Comparison of ENCODE assay signal across 8 cellular contexts in genomic region chr10:110497438-110498086, GRCh38.
DNase-seq lines count a peak whose midpoint lies in the region; ATAC-seq and TF ChIP-seq lines count a peak whose summit lies in the region.

DUSP5 (plus strand) TSS chr10:110497907; CDS start chr10:110498122, 215 bp downstream.

- DNase-seq in EH (ENCODE audit: low read depth) (peak; percentile 95), fibroblast of pulmonary artery (ENCODE audit: low read depth) (peak; percentile 96)
- DNase-seq in activated effector memory CD4-positive, alpha-beta T cell treated with Interleukin-2 at 50 U/mL for 16 hours: peak; percentile 96
- peak; percentile 95 for DNase-seq in stimulated activated naive CD8-positive, alpha-beta T cell treated with anti-CD3 and anti-CD28 coated beads, Interleukin-15, Interleukin-2, amounts not matched to agents 100 U/mL and 50 U/mL, for 24 hours

- H3K9me3 Mint-ChIP-seq in nephron: no peaks in the 10 kb centered on the region

- peaks cover 51% of the 10 kb centered on the region for H3K27me3 Mint-ChIP-seq in nephron (ENCODE audit: low read depth)

- peak within 1 kb of the TSS; percentile 75 for H3K9ac ChIP-seq in KMS-11

- peaks cover 54% of the 10 kb centered on the region for H3K4me1 Mint-ChIP-seq in nephron

- peaks cover 38% of the 10 kb centered on the region for H3K4me1 ChIP-seq in KMS-11 (ENCODE audit: low read depth, poor library complexity, severe bottlenecking)

- peaks cover 63% of the 10 kb centered on the region for H3K79me2 ChIP-seq in KMS-11 (ENCODE audit: insufficient read depth, low read depth)

- TF ChIP-seq CTCF in KMS-11 (conservative IDR thresholded peaks at IDR 0.05; ENCODE audit: low read depth, low read length) (no peak), fibroblast of pulmonary artery (IDR thresholded peaks at IDR 0.05; ENCODE audit: low read length, missing control alignments) (no peak), nephron (IDR thresholded peaks at IDR 0.05; ENCODE audit: unreplicated experiment in 3 of 3) (no peak)

- H3K27ac ChIP-seq in KMS-11: peak within 1 kb of the TSS; percentile 63

- no peaks in the 10 kb centered on the region for H3K27me3 ChIP-seq in KMS-11 (ENCODE audit: insufficient read depth, low read depth)

- peak within 1 kb of the TSS; percentile 87 to 96 (median 96) for H3K4me3 Mint-ChIP-seq in nephron

- peak within 1 kb of the TSS; percentile 95 for H3K4me2 ChIP-seq in KMS-11

- no peaks in the 10 kb centered on the region for H3K36me3 Mint-ChIP-seq in nephron (ENCODE audit: low read depth)

- ATAC-seq in GM21737 (IDR thresholded peaks at IDR 0.05; ENCODE audit: unreplicated experiment): peak; percentile 62
- ATAC-seq in stimulated activated naive CD8-positive, alpha-beta T cell treated with anti-CD3 and anti-CD28 coated beads, Interleukin-15, Interleukin-2, amounts not matched to agents 100 U/mL and 50 U/mL, for 24 hours: peak; percentile 79

- H2AFZ ChIP-seq in KMS-11 (ENCODE audit: low read depth): peak within 1 kb of the TSS; percentile 58

- H3K36me3 ChIP-seq in KMS-11 (ENCODE audit: insufficient read depth): no peaks in the 10 kb centered on the region

- peaks cover 5% of the 10 kb centered on the region; the same call in 1 of the 2 replicates for H4K20me1 ChIP-seq in KMS-11 (ENCODE audit: insufficient read depth)

- TF ChIP-seq POLR2A in Raji (IDR thresholded peaks at IDR 0.05; ENCODE audit: insufficient read depth, low read depth, low read length): peak; percentile 71

- H3K4me3 ChIP-seq in KMS-11 (IDR thresholded peaks at IDR 0.05; ENCODE audit: insufficient read depth, low read depth, low read length) (no peak within 1 kb of the TSS), fibroblast of pulmonary artery (replicated peaks; ENCODE audit: low read depth, low read length) (peak within 1 kb of the TSS; percentile 77)

- peak within 1 kb of the TSS; percentile 3 to 86 (median 17) for H3K27ac Mint-ChIP-seq in nephron
